14 cellular contexts compared by ENCODE assay signal in genomic region chr18:22552899-22553460, GRCh38.
"Had no signal": no experiment of that assay in that cellular context is flagged by ENCODE, and none has a peak within 500 bp of the region (broad histone marks: within the 10 kb centered on the region; RNA-seq: fewer than 3 reads in every experiment).

No MANE protein-coding gene starts in this region.

- FAIRE-seq: islet of Langerhans had no signal

- ATAC-seq: natural killer cell; SK-N-SH treated with all-trans-retinoic acid at 6 μM for 48 hours; stimulated activated memory B cell treated with anti-CD40 and anti-IgM and Interleukin-4, amounts not matched to agents 10 μg/mL and 1 μg/mL and 100 μg/mL, for 72 hours had no signal

- H3K4me3 ChIP-seq: transverse colon had no signal

- DNase-seq: activated CD4-positive, alpha-beta memory T cell treated with anti-CD3 and anti-CD28 coated beads, Interleukin-2, amount 10 ng/mL, durations not matched to agents 7 days and 5 days; activated CD4-positive, alpha-beta T cell treated with anti-CD3 and anti-CD28 coated beads for 4 hours; activated naive CD4-positive, alpha-beta T cell treated with anti-CD3 and anti-CD28 coated beads, Interleukin-2, amount 10 ng/mL, durations not matched to agents 7 days and 5 days; activated T-cell treated with anti-CD3 and anti-CD28 coated beads, Interleukin-2, amount 50 U/mL, for 24 hours; cortex of kidney; effector memory CD4-positive, alpha-beta T cell; natural killer cell; posterior cingulate gyrus; stimulated activated CD4-positive, alpha-beta T cell treated with anti-CD3 and anti-CD28 coated beads, Interleukin-2, amount 100 ng/mL, for 48 hours; substantia nigra; transverse colon had no signal

- H3K4me1 ChIP-seq: transverse colon had no signal

- H3K9me3 ChIP-seq: transverse colon had no signal

- H3K36me3 ChIP-seq: transverse colon had no signal

- H3K27me3 ChIP-seq: transverse colon had no signal

- H3K27ac ChIP-seq: transverse colon had no signal
